Comparison of ENCODE assay signal across 18 cellular contexts in the genomic region with DNA sequence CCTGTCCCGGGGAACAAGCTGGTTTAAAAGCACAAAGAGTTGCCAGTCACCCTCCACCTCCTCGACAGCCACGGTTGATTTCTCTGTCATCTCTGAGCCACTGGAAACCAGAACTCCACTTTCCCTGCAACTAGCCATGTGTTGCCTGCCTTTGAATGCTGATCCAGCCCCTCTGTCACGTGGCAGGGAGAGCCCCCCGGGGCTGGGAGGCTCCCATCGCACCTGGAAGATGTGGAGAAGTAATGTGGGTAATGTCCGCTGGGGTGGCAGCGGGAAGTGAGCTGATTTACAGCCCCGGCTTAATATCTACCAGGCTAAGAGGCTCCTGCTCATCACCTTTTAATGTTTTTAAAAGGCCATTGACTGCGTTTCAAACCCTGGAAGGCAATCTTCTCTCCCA. TPM values are rescaled to one million over a fixed set of nuclear protein-coding genes. Genes with fewer than 3 reads are reported as not detected.
DNase-seq lines count a peak whose midpoint lies in the region; ATAC-seq and TF ChIP-seq lines count a peak whose summit lies in the region.
"Had no signal": no experiment of that assay in that cellular context is flagged by ENCODE, and none has a peak within 500 bp of the region (broad histone marks: within the 10 kb centered on the region; RNA-seq: fewer than 3 reads in every experiment).

No MANE protein-coding gene starts in this region.

- H3K27me3 ChIP-seq in gastroesophageal sphincter: no peaks in the 10 kb centered on the region
- peaks cover 0 to 3% (median 0%) of the 10 kb centered on the region in 3 donors for H3K27me3 ChIP-seq in sigmoid colon
- no peaks in the 10 kb centered on the region for H3K27me3 ChIP-seq in endodermal cell (ENCODE audit: control insufficient read depth, insufficient read depth, low read length, poor library complexity, severe bottlenecking)

- TF ChIP-seq CTCF in gastroesophageal sphincter (IDR thresholded peaks at IDR 0.05) (no peak), sigmoid colon (IDR thresholded peaks at IDR 0.05) (no peak), endodermal cell (conservative IDR thresholded peaks at IDR 0.05) (no peak)

- H3K4me1 ChIP-seq in gastroesophageal sphincter (peaks cover 0 to 82% (median 5%) of the 10 kb centered on the region in 3 donors), sigmoid colon (peaks cover 0 to 20% (median 13%) of the 10 kb centered on the region in 4 donors), endodermal cell (ENCODE audit: control insufficient read depth, insufficient read depth, low read length) (no peaks in the 10 kb centered on the region)
- H3K4me1 ChIP-seq: HAP-1 had no signal

- H3K36me3 Mint-ChIP-seq in endodermal cell (ENCODE audit: low read depth): peaks cover 63% of the 10 kb centered on the region
- H3K36me3 Mint-ChIP-seq: CD14-positive monocyte; CD8-positive, alpha-beta T cell had no signal

- H3K27me3 Mint-ChIP-seq in endodermal cell (ENCODE audit: insufficient read depth): peaks cover 1% of the 10 kb centered on the region

- H3K9me3 Mint-ChIP-seq in endodermal cell: no peaks in the 10 kb centered on the region
- H3K9me3 Mint-ChIP-seq: CD8-positive, alpha-beta T cell had no signal

- H3K27ac Mint-ChIP-seq in endodermal cell: no peak overlapping the region
- H3K27ac Mint-ChIP-seq: CD14-positive monocyte; CD8-positive, alpha-beta T cell; HFFc6 had no signal

- TF ChIP-seq EP300 in gastroesophageal sphincter (IDR thresholded peaks at IDR 0.05) (no peak), sigmoid colon (IDR thresholded peaks at IDR 0.05) (no peak)

- intact Hi-C loops in sigmoid colon (cut with DNase I): loop anchor here (10.0 kb wide), 1 partner anchor 576 kb away; a partner anchor contains a TSS

- peaks cover 4% of the 10 kb centered on the region for H3K4me1 Mint-ChIP-seq in endodermal cell
- H3K4me1 Mint-ChIP-seq: CD14-positive monocyte had no signal

- H3K36me3 ChIP-seq in gastroesophageal sphincter: peaks cover 0 to 25% of the 10 kb centered on the region in 2 donors
- peaks cover 0 to 13% (median 8%) of the 10 kb centered on the region in 4 donors for H3K36me3 ChIP-seq in sigmoid colon
- H3K36me3 ChIP-seq in endodermal cell (ENCODE audit: control insufficient read depth, insufficient read depth, low read length): peaks cover 44% of the 10 kb centered on the region

- no peak overlapping the region for H3K9ac ChIP-seq in endodermal cell (ENCODE audit: extremely low read depth, low read length, poor library complexity, severe bottlenecking)

- DNase-seq in SK-N-DZ (ENCODE audit: low spot score) (peak; percentile 42), sigmoid colon (no peak), endodermal cell (no peak), dermis blood vessel endothelial cell (no peak), NCI-H1930 (lab: John Stamatoyannopoulos, UW) (no peak)
- DNase-seq: Caco-2; CD8-positive, alpha-beta T cell; DND-41; GDM1; GOT3; HFFc6 had no signal

- no peak overlapping the region for H3K4me3 ChIP-seq in gastroesophageal sphincter
- no peak overlapping the region for H3K4me3 ChIP-seq in sigmoid colon
- no peak overlapping the region for H3K4me3 ChIP-seq in endodermal cell (ENCODE audit: low read length)
- H3K4me3 ChIP-seq: HAP-1 had no signal

- H3K9me3 ChIP-seq in gastroesophageal sphincter (no peaks in the 10 kb centered on the region), sigmoid colon (no peaks in the 10 kb centered on the region), endodermal cell (ENCODE audit: control insufficient read depth, low read length) (no peaks in the 10 kb centered on the region)
- H3K9me3 ChIP-seq: Caco-2, HAP-1 had no signal

- H3K4me3 Mint-ChIP-seq in endodermal cell: no peak overlapping the region
- H3K4me3 Mint-ChIP-seq: CD14-positive monocyte; CD8-positive, alpha-beta T cell; HFFc6 had no signal

- H3K27ac ChIP-seq in gastroesophageal sphincter (peak overlapping the region in 3 of 4 donors; percentile 54 to 74 (median 61)), sigmoid colon (peak overlapping the region; percentile 22 to 45 (median 24)), endodermal cell (ENCODE audit: low read depth, low read length) (no peak overlapping the region)
- H3K27ac ChIP-seq: HL-60 had no signal

- no peak for ATAC-seq in gastroesophageal sphincter
- no peak for ATAC-seq in HG02642 (IDR thresholded peaks at IDR 0.05; ENCODE audit: poor library complexity, unreplicated experiment)
- ATAC-seq: CD8-positive, alpha-beta T cell had no signal

- TF ChIP-seq POLR2A in gastroesophageal sphincter (IDR thresholded peaks at IDR 0.05): no peak
- TF ChIP-seq POLR2A in sigmoid colon (IDR thresholded peaks at IDR 0.05): no peak

- WGBS in gastroesophageal sphincter (ENCODE audit: low coverage in 1 of 2), 2 donors: 68 to 100% methylated on average over 1 to 3 of the region's 10 CpGs
- WGBS in sigmoid colon, 2 donors: 46 to 61% methylated on average over 10 of the region's 10 CpGs
- 71 to 74% methylated on average over 5 to 10 of the region's 10 CpGs for WGBS in endodermal cell (ENCODE audit: insufficient coverage in 1 of 2, insufficient read length in 1 of 2), 2 experiments

RNA-seq across cellular contexts. Expression of a gene that starts 7.5 kb away (rescaled TPM):
- 1.6 and 2.4 TPM in 2 replicates for polyA plus RNA-seq in SK-N-DZ (2014; cell fraction: cytosol; rRNA removed)
- 1.4 and 3.4 TPM in 2 replicates for polyA plus RNA-seq in SK-N-DZ (2014; cell fraction: nucleus; rRNA removed)
- 10 to 100 TPM; 14.0 to 28.8 (median 16.4) TPM for total RNA-seq in gastroesophageal sphincter
- 10 to 100 TPM in 3 of 4 donors, 1 to 10 TPM in 1; 5.3 to 21.9 (median 12.8) TPM for total RNA-seq in sigmoid colon
- 1 to 10 TPM in 2 of 3 donors, under 1 TPM in 1; 0.23 to 7.6 (median 1.8) TPM for polyA plus RNA-seq in sigmoid colon
- 10 to 100 TPM in 1 of 2 donors, 1 to 10 TPM in 1; 10.0 to 20.8 TPM for total RNA-seq in endodermal cell
- 6.5 TPM for polyA plus RNA-seq in endodermal cell (2013, experiment 1 of 2)
- polyA plus RNA-seq in endodermal cell (2013, experiment 2 of 2): 5.1 TPM
- not detected in 2 replicates for total RNA-seq in dermis blood vessel endothelial cell
- total RNA-seq: CD8-positive, alpha-beta T cell; HFFc6 had no signal
- polyA plus RNA-seq: AG04450, BJ, CD14-positive monocyte had no signal
